ENCODE assay signal across 8 cellular contexts in the genomic region with DNA sequence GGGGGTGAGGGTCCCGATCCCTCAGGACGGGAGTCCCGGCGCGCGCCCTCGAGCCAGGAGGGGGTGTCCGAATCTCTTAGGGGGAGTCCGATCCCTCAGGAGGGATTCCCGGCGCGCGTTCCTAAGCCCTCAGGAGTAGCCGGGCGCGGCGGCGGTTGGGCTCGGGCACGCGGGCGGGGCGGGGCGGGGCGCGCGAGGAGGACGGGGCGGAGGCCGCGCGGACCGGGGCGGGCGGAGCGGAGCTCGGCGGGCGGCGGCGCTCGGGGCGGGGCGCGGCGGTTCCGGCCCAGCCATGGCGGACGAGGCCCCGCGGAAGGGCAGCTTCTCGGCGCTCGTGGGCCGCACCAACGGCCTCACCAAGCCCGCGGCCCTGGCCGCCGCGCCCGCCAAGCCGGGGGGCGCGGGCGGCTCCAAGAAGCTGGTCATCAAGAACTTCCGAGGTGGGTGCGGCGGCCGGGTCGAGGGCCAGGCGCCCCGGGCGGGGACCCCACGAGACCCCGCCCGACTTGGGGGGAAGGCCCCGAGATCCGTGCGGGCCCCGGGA. TPM values are rescaled to one million over a fixed set of nuclear protein-coding genes. Genes with fewer than 3 reads are reported as not detected.
DNase-seq lines count a peak whose midpoint lies in the region; ATAC-seq and TF ChIP-seq lines count a peak whose summit lies in the region.

A gene (plus strand): TSS at position 278 of the 544 bp plus-strand sequence. CDS start 15 bp downstream, at position 293.

- ATAC-seq in GM18861 (IDR thresholded peaks at IDR 0.05; ENCODE audit: unreplicated experiment) = peak; percentile 15
- peak; percentile 44 for ATAC-seq in HG03066 (IDR thresholded peaks at IDR 0.05; ENCODE audit: low read depth, unreplicated experiment)
- ATAC-seq in activated CD8-positive, alpha-beta T cell treated with anti-CD3 and anti-CD28 coated beads, Interleukin-2, amount 10 ng/mL, durations not matched to agents 7 days and 5 days = peak; percentile 62
- peak; percentile 47 for ATAC-seq in memory B cell (ENCODE audit: low read depth)

- H3K27ac Mint-ChIP-seq in activated CD8-positive, alpha-beta T cell treated with anti-CD3 and anti-CD28 coated beads, Interleukin-2, amount 10 ng/mL, durations not matched to agents 7 days and 5 days = peak within 1 kb of the TSS; percentile 90
- peak within 1 kb of the TSS; percentile 79 for H3K27ac Mint-ChIP-seq in memory B cell

- peaks cover 42% of the 10 kb centered on the region for H3K36me3 Mint-ChIP-seq in activated CD8-positive, alpha-beta T cell treated with anti-CD3 and anti-CD28 coated beads, Interleukin-2, amount 10 ng/mL, durations not matched to agents 7 days and 5 days (ENCODE audit: low read depth)
- peaks cover 5% of the 10 kb centered on the region for H3K36me3 Mint-ChIP-seq in memory B cell

- H3K27me3 Mint-ChIP-seq in activated CD8-positive, alpha-beta T cell treated with anti-CD3 and anti-CD28 coated beads, Interleukin-2, amount 10 ng/mL, durations not matched to agents 7 days and 5 days (ENCODE audit: low read depth) = no peaks in the 10 kb centered on the region
- no peaks in the 10 kb centered on the region for H3K27me3 Mint-ChIP-seq in memory B cell

- H3K27ac ChIP-seq in effector memory CD4-positive, alpha-beta T cell (ENCODE audit: insufficient read depth, low read length, poor library complexity, severe bottlenecking) = peak within 1 kb of the TSS; percentile 93

- H3K4me1 ChIP-seq in effector memory CD4-positive, alpha-beta T cell (ENCODE audit: control insufficient read depth, insufficient read depth, low read length, poor library complexity, severe bottlenecking) = peaks cover 21% of the 10 kb centered on the region

- peak within 1 kb of the TSS; percentile 82 for H3K4me3 ChIP-seq in AG09309 (ENCODE audit: control insufficient read depth, low read depth, low read length)
- H3K4me3 ChIP-seq in effector memory CD4-positive, alpha-beta T cell (ENCODE audit: insufficient read depth, low read depth, low read length, poor library complexity, severe bottlenecking) = peak within 1 kb of the TSS; percentile 91

- no peaks in the 10 kb centered on the region for H3K9me3 ChIP-seq in effector memory CD4-positive, alpha-beta T cell (ENCODE audit: control insufficient read depth, low read length)

- H3K4me3 Mint-ChIP-seq in activated CD8-positive, alpha-beta T cell treated with anti-CD3 and anti-CD28 coated beads, Interleukin-2, amount 10 ng/mL, durations not matched to agents 7 days and 5 days = peak within 1 kb of the TSS; percentile 78
- peak within 1 kb of the TSS; percentile 83 for H3K4me3 Mint-ChIP-seq in memory B cell

- peaks cover 65% of the 10 kb centered on the region for H3K4me1 Mint-ChIP-seq in activated CD8-positive, alpha-beta T cell treated with anti-CD3 and anti-CD28 coated beads, Interleukin-2, amount 10 ng/mL, durations not matched to agents 7 days and 5 days (ENCODE audit: low read depth)
- peaks cover 36% of the 10 kb centered on the region for H3K4me1 Mint-ChIP-seq in memory B cell

- no peak for TF ChIP-seq CTCF in AG09309 (IDR thresholded peaks at IDR 0.05; ENCODE audit: control insufficient read depth, insufficient read depth, low read depth, low read length, missing control alignments)

- DNase-seq in AG09309 (ENCODE audit: low read depth) (no peak), NCI-H460 (ENCODE audit: extremely low read depth, low read depth) (peak; percentile 70), memory B cell (ENCODE audit: low spot score in 2 of 2) (peak in 1 of 2 donors; percentile 47)
- peak; percentile 80 for DNase-seq in activated CD8-positive, alpha-beta T cell treated with anti-CD3 and anti-CD28 coated beads, Interleukin-2, amount 10 ng/mL, durations not matched to agents 7 days and 5 days
- peak; percentile 54 to 60 (median 55) for DNase-seq in effector memory CD4-positive, alpha-beta T cell
- DNase-seq in stimulated activated CD8-positive, alpha-beta memory T cell treated with anti-CD3 and anti-CD28 coated beads, Interleukin-12 subunit alpha, Interleukin-12 subunit beta, amount 100 ng/mL, for 4 hours (ENCODE audit: low read depth) = peak; percentile 63

- no peaks in the 10 kb centered on the region for H3K9me3 Mint-ChIP-seq in activated CD8-positive, alpha-beta T cell treated with anti-CD3 and anti-CD28 coated beads, Interleukin-2, amount 10 ng/mL, durations not matched to agents 7 days and 5 days (ENCODE audit: insufficient read depth)
- no peaks in the 10 kb centered on the region for H3K9me3 Mint-ChIP-seq in memory B cell

- H3K36me3 ChIP-seq in effector memory CD4-positive, alpha-beta T cell (ENCODE audit: control insufficient read depth, insufficient read depth, low read length) = peaks cover 7% of the 10 kb centered on the region

- CTCF ChIA-PET in activated CD8-positive, alpha-beta T cell treated with anti-CD3 and anti-CD28 coated beads, Interleukin-2, amount 10 ng/mL, durations not matched to agents 7 days and 5 days (lab: Charles Lee) = interaction anchor here (0.9 kb wide), 1 partner anchor 9 kb away, joined by 4 read pairs; no protein-coding TSS in a partner anchor

- POLR2A ChIA-PET in activated CD8-positive, alpha-beta T cell treated with anti-CD3 and anti-CD28 coated beads, Interleukin-2, amount 10 ng/mL, durations not matched to agents 7 days and 5 days (lab: Charles Lee) = interaction anchor here (0.5 to 2.2 kb wide), 14 partner anchors 9 to 1071 kb away, joined by 3 to 29 read pairs (median 3); a partner anchor contains a TSS

- H3K27me3 ChIP-seq in effector memory CD4-positive, alpha-beta T cell (replicated peaks; ENCODE audit: control insufficient read depth, insufficient read depth, low read length, poor library complexity, severe bottlenecking) = no peaks in the 10 kb centered on the region

RNA-seq across cellular contexts. Expression of the gene that starts here (rescaled TPM):
- 151 and 160 TPM in 2 replicates for total RNA-seq in NCI-H460 (2014; rRNA removed; shearing (Covaris generic))
- 129 and 219 TPM in 2 replicates for polyA plus RNA-seq in NCI-H460 (2014; cell fraction: nucleus; rRNA removed)
- 10 to 100 TPM; 65.9 to 70.5 TPM for total RNA-seq in activated CD8-positive, alpha-beta T cell treated with anti-CD3 and anti-CD28 coated beads, Interleukin-2, amount 10 ng/mL, durations not matched to agents 7 days and 5 days
